In the genomic region with DNA sequence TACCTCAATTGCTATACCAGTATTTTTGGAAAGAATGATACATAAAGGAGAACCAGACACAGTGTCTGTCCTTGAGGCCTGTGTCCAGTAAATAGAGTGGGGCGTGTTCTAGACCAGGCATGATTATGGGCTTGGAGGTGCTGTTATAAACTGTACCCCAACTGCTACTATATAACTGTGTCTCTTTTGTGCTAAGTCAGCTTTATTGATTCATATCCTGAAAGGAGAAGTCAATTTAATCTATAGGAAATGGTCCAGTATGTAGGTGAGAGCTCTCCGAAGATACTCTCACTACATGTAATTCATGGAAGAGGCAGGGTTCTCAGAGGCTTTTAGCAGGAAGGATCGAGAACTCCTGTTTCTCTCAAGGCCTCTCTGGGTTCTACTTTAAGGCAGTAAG, we compare ENCODE assay signal across 2 cellular contexts.
TF ChIP-seq lines count a peak whose summit lies in the region.

No MANE protein-coding gene starts in this region.

TF ChIP-seq in HepG2, 621 proteins besides CTCF, POLR2A, EP300 and RAD21 (continued from another document):
- TF ChIP-seq PLRG1 (conservative IDR thresholded peaks at IDR 0.05) (no peak), MAFF (IDR thresholded peaks at IDR 0.05; ENCODE audit: low read depth, low read length) (peak; percentile 88), MAFK (conservative IDR thresholded peaks at IDR 0.05 in 1 of 2, IDR thresholded peaks at IDR 0.05 in 1 of 2; ENCODE audit: low read length in 2 of 2) (peak; percentile 85 to 91)

TF ChIP-seq in K562, 482 proteins besides CTCF, POLR2A, EP300 and RAD21 (continued from another document):
- TF ChIP-seq STAT5A (IDR thresholded peaks at IDR 0.05; ENCODE audit: borderline replicate concordance, low read length) = no peak
- TF ChIP-seq GABPB2 (CRISPR knock-in tag; conservative IDR thresholded peaks at IDR 0.05) = no peak
- no peak for TF ChIP-seq CAMTA2 (CRISPR knock-in tag; conservative IDR thresholded peaks at IDR 0.05)
- TF ChIP-seq MAFK (IDR thresholded peaks at IDR 0.05; ENCODE audit: low read length) = peak; percentile 67; the same call in 1 of the 2 replicates
- peak; percentile 75 for TF ChIP-seq ZNF316 (IDR thresholded peaks at IDR 0.05)
- no peak for TF ChIP-seq KLF6 (CRISPR knock-in tag; IDR thresholded peaks at IDR 0.05; ENCODE audit: borderline replicate concordance)
- no peak for TF ChIP-seq ZNF707 (CRISPR knock-in tag; conservative IDR thresholded peaks at IDR 0.05)
- TF ChIP-seq ZNF143 (CRISPR knock-in tag; IDR thresholded peaks at IDR 0.05) = no peak
- peak; percentile 66 for TF ChIP-seq MAFG (tag; conservative IDR thresholded peaks at IDR 0.05)
- no peak for TF ChIP-seq NFE2 (IDR thresholded peaks at IDR 0.05; ENCODE audit: low read depth)
- no peak for TF ChIP-seq MECOM (CRISPR knock-in tag; IDR thresholded peaks at IDR 0.05)
- TF ChIP-seq CEBPG (CRISPR knock-in tag; IDR thresholded peaks at IDR 0.05) = no peak
- TF ChIP-seq CEBPG (tag; conservative IDR thresholded peaks at IDR 0.05 in 1 of 2, IDR thresholded peaks at IDR 0.05 in 1 of 2) = no peak
- peak; percentile 70 for TF ChIP-seq MAFF (IDR thresholded peaks at IDR 0.05; ENCODE audit: low read length)
- TF ChIP-seq ZSCAN32 (CRISPR knock-in tag; IDR thresholded peaks at IDR 0.05) = no peak
- TF ChIP-seq SIN3A (IDR thresholded peaks at IDR 0.05; ENCODE audit: borderline replicate concordance in 2 of 2, control insufficient read depth in 1 of 2, low read depth in 2 of 2, low read length in 2 of 2) = no peak
- TF ChIP-seq, protein P1, sequence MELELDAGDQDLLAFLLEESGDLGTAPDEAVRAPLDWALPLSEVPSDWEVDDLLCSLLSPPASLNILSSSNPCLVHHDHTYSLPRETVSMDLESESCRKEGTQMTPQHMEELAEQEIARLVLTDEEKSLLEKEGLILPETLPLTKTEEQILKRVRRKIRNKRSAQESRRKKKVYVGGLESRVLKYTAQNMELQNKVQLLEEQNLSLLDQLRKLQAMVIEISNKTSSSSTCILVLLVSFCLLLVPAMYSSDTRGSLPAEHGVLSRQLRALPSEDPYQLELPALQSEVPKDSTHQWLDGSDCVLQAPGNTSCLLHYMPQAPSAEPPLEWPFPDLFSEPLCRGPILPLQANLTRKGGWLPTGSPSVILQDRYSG (tag; conservative IDR thresholded peaks at IDR 0.05; ENCODE audit: low read depth) = no peak
- no peak for TF ChIP-seq ZFPM2 (CRISPR knock-in tag; IDR thresholded peaks at IDR 0.05)
- TF ChIP-seq XRCC4 (IDR thresholded peaks at IDR 0.05; ENCODE audit: extremely low read depth, insufficient read depth, insufficient read length) = no peak
- no peak for TF ChIP-seq ZNF436 (CRISPR knock-in tag; IDR thresholded peaks at IDR 0.05)
- no peak for TF ChIP-seq PRPF4 (IDR thresholded peaks at IDR 0.05; ENCODE audit: insufficient read depth, low read depth, low read length, poor library complexity, severe bottlenecking)
- TF ChIP-seq, protein P2, sequence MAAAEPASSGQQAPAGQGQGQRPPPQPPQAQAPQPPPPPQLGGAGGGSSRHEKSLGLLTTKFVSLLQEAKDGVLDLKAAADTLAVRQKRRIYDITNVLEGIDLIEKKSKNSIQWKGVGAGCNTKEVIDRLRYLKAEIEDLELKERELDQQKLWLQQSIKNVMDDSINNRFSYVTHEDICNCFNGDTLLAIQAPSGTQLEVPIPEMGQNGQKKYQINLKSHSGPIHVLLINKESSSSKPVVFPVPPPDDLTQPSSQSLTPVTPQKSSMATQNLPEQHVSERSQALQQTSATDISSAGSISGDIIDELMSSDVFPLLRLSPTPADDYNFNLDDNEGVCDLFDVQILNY (CRISPR knock-in tag; IDR thresholded peaks at IDR 0.05) = no peak
- no peak for TF ChIP-seq DIDO1 (tag; IDR thresholded peaks at IDR 0.05; ENCODE audit: low read depth)
- TF ChIP-seq DACH1 (IDR thresholded peaks at IDR 0.05; ENCODE audit: partially characterized antibody) = no peak
- TF ChIP-seq C11orf30 (IDR thresholded peaks at IDR 0.05; ENCODE audit: low read depth) = peak; percentile 59; the same call in 1 of the 2 replicates
- no peak for TF ChIP-seq SIN3B (IDR thresholded peaks at IDR 0.05; ENCODE audit: low read depth)
- no peak for TF ChIP-seq ZNF347 (CRISPR knock-in tag; IDR thresholded peaks at IDR 0.05; ENCODE audit: low read depth)
- TF ChIP-seq ZFP30 (CRISPR knock-in tag; IDR thresholded peaks at IDR 0.05; ENCODE audit: borderline replicate concordance) = no peak
- TF ChIP-seq, protein P3, sequence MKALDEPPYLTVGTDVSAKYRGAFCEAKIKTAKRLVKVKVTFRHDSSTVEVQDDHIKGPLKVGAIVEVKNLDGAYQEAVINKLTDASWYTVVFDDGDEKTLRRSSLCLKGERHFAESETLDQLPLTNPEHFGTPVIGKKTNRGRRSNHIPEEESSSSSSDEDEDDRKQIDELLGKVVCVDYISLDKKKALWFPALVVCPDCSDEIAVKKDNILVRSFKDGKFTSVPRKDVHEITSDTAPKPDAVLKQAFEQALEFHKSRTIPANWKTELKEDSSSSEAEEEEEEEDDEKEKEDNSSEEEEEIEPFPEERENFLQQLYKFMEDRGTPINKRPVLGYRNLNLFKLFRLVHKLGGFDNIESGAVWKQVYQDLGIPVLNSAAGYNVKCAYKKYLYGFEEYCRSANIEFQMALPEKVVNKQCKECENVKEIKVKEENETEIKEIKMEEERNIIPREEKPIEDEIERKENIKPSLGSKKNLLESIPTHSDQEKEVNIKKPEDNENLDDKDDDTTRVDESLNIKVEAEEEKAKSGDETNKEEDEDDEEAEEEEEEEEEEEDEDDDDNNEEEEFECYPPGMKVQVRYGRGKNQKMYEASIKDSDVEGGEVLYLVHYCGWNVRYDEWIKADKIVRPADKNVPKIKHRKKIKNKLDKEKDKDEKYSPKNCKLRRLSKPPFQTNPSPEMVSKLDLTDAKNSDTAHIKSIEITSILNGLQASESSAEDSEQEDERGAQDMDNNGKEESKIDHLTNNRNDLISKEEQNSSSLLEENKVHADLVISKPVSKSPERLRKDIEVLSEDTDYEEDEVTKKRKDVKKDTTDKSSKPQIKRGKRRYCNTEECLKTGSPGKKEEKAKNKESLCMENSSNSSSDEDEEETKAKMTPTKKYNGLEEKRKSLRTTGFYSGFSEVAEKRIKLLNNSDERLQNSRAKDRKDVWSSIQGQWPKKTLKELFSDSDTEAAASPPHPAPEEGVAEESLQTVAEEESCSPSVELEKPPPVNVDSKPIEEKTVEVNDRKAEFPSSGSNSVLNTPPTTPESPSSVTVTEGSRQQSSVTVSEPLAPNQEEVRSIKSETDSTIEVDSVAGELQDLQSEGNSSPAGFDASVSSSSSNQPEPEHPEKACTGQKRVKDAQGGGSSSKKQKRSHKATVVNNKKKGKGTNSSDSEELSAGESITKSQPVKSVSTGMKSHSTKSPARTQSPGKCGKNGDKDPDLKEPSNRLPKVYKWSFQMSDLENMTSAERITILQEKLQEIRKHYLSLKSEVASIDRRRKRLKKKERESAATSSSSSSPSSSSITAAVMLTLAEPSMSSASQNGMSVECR (CRISPR knock-in tag; IDR thresholded peaks at IDR 0.05) = no peak
- no peak for TF ChIP-seq TAF1 (IDR thresholded peaks at IDR 0.05; ENCODE audit: control insufficient read depth, extremely low read depth, insufficient read depth, low read length, severe bottlenecking)
- no peak for TF ChIP-seq U2AF1 (optimal IDR thresholded peaks at IDR 0.05; ENCODE audit: low read depth, low read length)
- no peak for TF ChIP-seq KLF13 (tag; IDR thresholded peaks at IDR 0.05; ENCODE audit: borderline replicate concordance, low read depth)
